In genomic region chr10:131086511-131086910, GRCh38 we compare ENCODE assay signal across 1 cellular context.
TF ChIP-seq lines count a peak whose summit lies in the region.

No MANE protein-coding gene starts in this region.

TF ChIP-seq in SK-N-SH, 30 proteins besides CTCF, POLR2A, EP300 and RAD21 (continued from another document):
- TF ChIP-seq ZBTB33 (IDR thresholded peaks at IDR 0.05; ENCODE audit: borderline replicate concordance, low read depth) (no peak), IRF3 (IDR thresholded peaks at IDR 0.05; ENCODE audit: low read depth, low read length) (no peak), TCF12 (IDR thresholded peaks at IDR 0.05) (no peak), CHD2 (IDR thresholded peaks at IDR 0.05; ENCODE audit: low read length, partially characterized antibody) (no peak)
